8 cellular contexts compared by ENCODE assay signal in the genomic region with DNA sequence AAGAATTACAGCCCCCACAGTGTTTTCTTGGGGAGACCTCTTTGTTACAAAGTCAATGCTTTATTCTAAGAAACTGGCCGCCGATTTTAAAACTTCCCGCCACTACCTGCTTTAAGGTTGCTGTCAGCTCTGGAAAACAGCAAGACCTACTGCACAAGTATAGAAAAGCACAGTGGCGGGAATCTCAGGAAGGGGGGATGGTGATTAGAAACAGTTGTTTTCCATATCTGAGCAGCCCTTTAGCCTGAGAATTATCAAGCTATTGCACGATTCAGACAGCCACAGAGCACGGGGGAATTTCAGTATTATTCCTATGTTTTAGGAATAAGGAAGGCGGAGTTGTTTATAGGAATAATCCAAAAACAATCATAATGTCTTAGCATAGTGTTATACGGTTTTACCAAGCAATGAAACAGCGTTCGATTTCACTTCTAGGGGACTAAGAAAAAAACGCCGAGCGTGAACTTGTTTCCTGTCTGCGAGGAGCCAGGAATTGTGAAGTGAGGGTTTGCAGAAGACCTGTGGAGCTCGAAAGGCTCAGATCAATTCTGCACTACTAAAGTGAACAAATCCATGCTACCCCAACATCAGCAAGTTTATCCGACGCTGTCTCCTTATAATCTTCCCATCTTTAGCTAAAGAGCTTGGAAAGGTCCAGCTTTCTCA.
DNase-seq lines count a peak whose midpoint lies in the region; ATAC-seq, FAIRE-seq and TF ChIP-seq lines count a peak whose summit lies in the region.

No MANE protein-coding gene starts in this region.

- peak overlapping the region; percentile 82 for H3K4me3 ChIP-seq in BE2C (ENCODE audit: low read depth, low read length)
- H3K4me3 ChIP-seq in heart right ventricle, result peak overlapping the region; percentile 37 to 69 (median 62)
- peak overlapping the region; percentile 35 to 54 (median 50) for H3K4me3 ChIP-seq in sigmoid colon

- peak; percentile 20 for ATAC-seq in GM19025 (IDR thresholded peaks at IDR 0.05; ENCODE audit: low read depth, unreplicated experiment)
- peak; percentile 20 for ATAC-seq in HG03108 (IDR thresholded peaks at IDR 0.05; ENCODE audit: unreplicated experiment)
- ATAC-seq in T-cell (replicated peaks in 1 of 4), result peak; percentile 7 to 32 (median 15)
- peak in 5 of 8 donors; percentile 4 to 15 (median 10) for ATAC-seq in heart right ventricle

- H3K9me3 ChIP-seq in BE2C (no peaks in the 10 kb centered on the region), heart right ventricle (no peaks in the 10 kb centered on the region), sigmoid colon (no peaks in the 10 kb centered on the region)

- no peaks in the 10 kb centered on the region for H3K9me3 Mint-ChIP-seq in T-cell

- CTCF ChIA-PET in T-cell (lab: Charles Lee), result interaction anchor here in 1 of 2 donors (0.7 to 1.0 kb wide), 2 partner anchors 22 to 149 kb away, joined by 3 read pairs; no protein-coding TSS in a partner anchor

- POLR2A ChIA-PET in T-cell (lab: Charles Lee), result no interaction called here

- no peak for TF ChIP-seq POLR2A in sigmoid colon (IDR thresholded peaks at IDR 0.05)
- no peak for TF ChIP-seq POLR2A in H54 (IDR thresholded peaks at IDR 0.05; ENCODE audit: low read depth, low read length)

- H3K27me3 Mint-ChIP-seq in T-cell, result peaks cover 0 to 7% of the 10 kb centered on the region in 2 donors

- H3K27ac Mint-ChIP-seq in T-cell, result no peak overlapping the region

- TF ChIP-seq CTCF in BE2C (IDR thresholded peaks at IDR 0.05; ENCODE audit: low read depth, low read length) (no peak), heart right ventricle (IDR thresholded peaks at IDR 0.05) (no peak), sigmoid colon (IDR thresholded peaks at IDR 0.05) (no peak)

- H3K27me3 ChIP-seq in BE2C, result peaks cover 12% of the 10 kb centered on the region
- peaks cover 0 to 54% (median 0%) of the 10 kb centered on the region in 7 donors for H3K27me3 ChIP-seq in heart right ventricle
- no peaks in the 10 kb centered on the region for H3K27me3 ChIP-seq in sigmoid colon

- H3K4me3 Mint-ChIP-seq in T-cell, result peak overlapping the region; percentile 83 to 98 (median 87)

- TF ChIP-seq EP300 in sigmoid colon (IDR thresholded peaks at IDR 0.05), result no peak

- no peak for DNase-seq in BE2C
- peak in 1 of 34 experiments; percentile 2 for DNase-seq in T-cell
- DNase-seq in heart right ventricle, result no peak
- DNase-seq in sigmoid colon, result no peak
- no peak for DNase-seq in amniotic stem cell (lab: John Stamatoyannopoulos, UW)
- no peak for DNase-seq in H54 (ENCODE audit: insufficient read length, low spot score)

- H3K36me3 ChIP-seq in BE2C, result no peaks in the 10 kb centered on the region
- no peaks in the 10 kb centered on the region for H3K36me3 ChIP-seq in heart right ventricle
- H3K36me3 ChIP-seq in sigmoid colon, result no peaks in the 10 kb centered on the region

- H3K27ac ChIP-seq in heart right ventricle (peak overlapping the region in 5 of 10 donors; percentile 13 to 58 (median 31)), sigmoid colon (peak overlapping the region; percentile 72 to 80 (median 76))

- 0 to 2% methylated on average over 17 of the region's 17 CpGs for WGBS in heart right ventricle, 2 donors
- WGBS in sigmoid colon, 2 donors, result 0 to 1% methylated on average over 17 of the region's 17 CpGs

- H3K36me3 Mint-ChIP-seq in T-cell, result no peaks in the 10 kb centered on the region

- peaks cover 0 to 9% (median 6%) of the 10 kb centered on the region in 3 donors for H3K4me1 Mint-ChIP-seq in T-cell

- intact Hi-C loops in heart right ventricle (cut with DNase I) (loop anchor here in 1 of 10 donors (5.0 kb wide), 1 partner anchor 313 kb away; the partner anchor contains the start of gene BRWD3), sigmoid colon (cut with DNase I) (loop anchor here (5.0 kb wide), 1 partner anchor 313 kb away; the partner anchor contains the start of gene BRWD3)

- H3K4me1 ChIP-seq in BE2C (no peaks in the 10 kb centered on the region), heart right ventricle (peaks cover 0 to 7% (median 0%) of the 10 kb centered on the region in 9 donors), sigmoid colon (peaks cover 0 to 5% (median 0%) of the 10 kb centered on the region in 4 donors)

- no peak for FAIRE-seq in H54 (lab: Jason Lieb, UNC)
